ENCODE assay signal across 19 cellular contexts in the genomic region with DNA sequence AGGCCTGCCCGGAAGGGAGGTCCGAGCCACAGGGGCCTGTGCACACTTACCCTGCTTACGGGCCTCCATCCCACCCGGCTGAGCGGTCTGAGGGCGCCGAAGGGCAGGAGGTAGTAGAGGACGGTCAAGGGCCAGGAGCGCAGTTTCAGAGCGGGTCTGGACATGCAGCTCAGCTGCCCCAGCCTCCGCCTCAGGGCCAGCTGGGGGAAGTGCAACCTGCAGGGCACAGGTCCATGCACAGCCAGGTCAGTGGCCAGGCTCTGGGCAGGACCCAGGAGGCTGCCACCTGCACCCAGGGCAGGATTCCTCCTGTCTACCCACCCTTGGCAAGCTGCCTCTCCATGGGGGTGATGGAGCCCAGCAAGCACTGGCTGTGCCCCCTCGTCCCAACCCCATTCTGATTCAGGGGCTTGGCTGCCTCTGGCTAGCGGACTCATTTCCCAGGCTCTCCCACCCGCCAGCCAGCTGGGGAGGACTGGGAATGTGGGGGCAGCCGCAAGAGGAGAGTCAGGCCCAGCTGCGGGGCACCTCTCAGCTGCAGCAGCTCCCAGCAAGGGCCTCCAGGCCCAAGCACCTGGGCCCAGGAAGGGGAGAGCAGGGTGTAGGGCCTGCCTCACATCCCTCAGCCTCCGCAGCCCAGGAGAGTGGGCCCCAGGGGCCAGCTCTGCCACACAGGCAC. TPM values are rescaled to one million over a fixed set of nuclear protein-coding genes. Genes with fewer than 3 reads are reported as not detected.
DNase-seq lines count a peak whose midpoint lies in the region; ATAC-seq, FAIRE-seq and TF ChIP-seq lines count a peak whose summit lies in the region.
"Had no signal": no experiment of that assay in that cellular context is flagged by ENCODE, and none has a peak within 500 bp of the region (broad histone marks: within the 10 kb centered on the region; RNA-seq: fewer than 3 reads in every experiment).

No MANE protein-coding gene starts in this region.

- H3K4me3 Mint-ChIP-seq in activated naive CD4-positive, alpha-beta T cell treated with anti-CD3 and anti-CD28 coated beads for 36 hours, result no peak overlapping the region
- no peak overlapping the region for H3K4me3 Mint-ChIP-seq in activated naive CD4-positive, alpha-beta T cell treated with anti-CD3 and anti-CD28 coated beads, Interleukin-2, amount 10 ng/mL, durations not matched to agents 7 days and 5 days
- H3K4me3 Mint-ChIP-seq: CD14-positive monocyte had no signal

- peaks cover 33% of the 10 kb centered on the region for H3K4me1 Mint-ChIP-seq in activated naive CD4-positive, alpha-beta T cell treated with anti-CD3 and anti-CD28 coated beads for 36 hours (ENCODE audit: low read depth)
- H3K4me1 Mint-ChIP-seq in activated naive CD4-positive, alpha-beta T cell treated with anti-CD3 and anti-CD28 coated beads, Interleukin-2, amount 10 ng/mL, durations not matched to agents 7 days and 5 days, result peaks cover 14% of the 10 kb centered on the region

- TF ChIP-seq POLR2A in GM12878 (IDR thresholded peaks at IDR 0.05; ENCODE audit: low read depth, low read length) (peak; percentile 64), HepG2 (IDR thresholded peaks at IDR 0.05; ENCODE audit: insufficient read depth in 1 of 2, low read depth in 2 of 2, low read length in 2 of 2) (0 out of 4 replicates have a peak, but pooled peaks of 1 of the 2 experiments have one; percentile 24)

- FAIRE-seq in GM12878 (lab: Jason Lieb, UNC) (no peak), HepG2 (lab: Jason Lieb, UNC) (no peak)
- FAIRE-seq: H54 had no signal

- no peaks in the 10 kb centered on the region for H3K9me3 ChIP-seq in GM12878 (replicated peaks; ENCODE audit: control insufficient read depth, insufficient read depth, low read length)
- no peaks in the 10 kb centered on the region for H3K9me3 ChIP-seq in HepG2 (ENCODE audit: low read length)
- no peaks in the 10 kb centered on the region for H3K9me3 ChIP-seq in psoas muscle
- H3K9me3 ChIP-seq: breast epithelium, testis had no signal

- H3K36me3 ChIP-seq in GM12878 (ENCODE audit: control insufficient read depth in 2 of 2, insufficient read depth in 2 of 2, low read length in 1 of 2), result peaks cover 25 to 77% of the 10 kb centered on the region in 2 experiments
- peaks cover 19 to 36% of the 10 kb centered on the region in 2 experiments for H3K36me3 ChIP-seq in HepG2 (replicated peaks in 1 of 2; ENCODE audit: control insufficient read depth in 1 of 2, insufficient read depth in 2 of 2, low read length in 2 of 2)
- peaks cover 0 to 30% of the 10 kb centered on the region in 2 donors for H3K36me3 ChIP-seq in psoas muscle (ENCODE audit: insufficient read depth in 1 of 2, low read depth in 1 of 2)
- H3K36me3 ChIP-seq: breast epithelium had no signal

- WGBS in GM12878 (ENCODE audit: insufficient coverage, insufficient replicate concordance, low lambda C conversion rate, missing lambda C conversion rate), result 94% methylated on average over 17 of the region's 17 CpGs
- 99% methylated on average over 12 of the region's 17 CpGs for WGBS in HepG2 (ENCODE audit: low lambda C conversion rate)
- 94 to 95% (median 95%) methylated on average over 17 of the region's 17 CpGs for WGBS in psoas muscle, 3 donors

- CTCF ChIA-PET in activated naive CD4-positive, alpha-beta T cell treated with anti-CD3 and anti-CD28 coated beads for 36 hours (lab: Charles Lee), result interaction anchor here (0.7 to 1.4 kb wide), 3 partner anchors 63 to 108 kb away, joined by 3 to 5 read pairs (median 4); no protein-coding TSS in a partner anchor
- CTCF ChIA-PET in activated naive CD4-positive, alpha-beta T cell treated with anti-CD3 and anti-CD28 coated beads, Interleukin-2, amount 10 ng/mL, durations not matched to agents 7 days and 5 days (lab: Charles Lee), result interaction anchor here (3.3 kb wide), 1 partner anchor 9 kb away, joined by 13 read pairs; no protein-coding TSS in a partner anchor
- CTCF ChIA-PET in GM12878 (lab: Yijun Ruan, JAX), result interaction anchor here (1.1 to 1.6 kb wide), 2 partner anchors 67 to 172 kb away, joined by 3 to 4 read pairs; no protein-coding TSS in a partner anchor
- CTCF ChIA-PET in HepG2 (lab: Yijun Ruan, JAX; ENCODE audit: low intra/inter-chr PET ratio, low total read pairs), result no interaction called here

- H3K36me3 Mint-ChIP-seq in activated naive CD4-positive, alpha-beta T cell treated with anti-CD3 and anti-CD28 coated beads for 36 hours (ENCODE audit: low read depth), result peaks cover 12% of the 10 kb centered on the region
- H3K36me3 Mint-ChIP-seq in activated naive CD4-positive, alpha-beta T cell treated with anti-CD3 and anti-CD28 coated beads, Interleukin-2, amount 10 ng/mL, durations not matched to agents 7 days and 5 days, result peaks cover 17% of the 10 kb centered on the region

- H3K27me3 ChIP-seq in GM12878 (replicated peaks in 1 of 2; ENCODE audit: control insufficient read depth in 2 of 2, insufficient read depth in 2 of 2, low read length in 1 of 2) (no peaks in the 10 kb centered on the region), HepG2 (ENCODE audit: control insufficient read depth in 1 of 2, insufficient read depth in 2 of 2, low read length in 2 of 2) (no peaks in the 10 kb centered on the region), psoas muscle (ENCODE audit: insufficient read depth in 3 of 3, low read length in 2 of 3) (no peaks in the 10 kb centered on the region)
- H3K27me3 ChIP-seq: breast epithelium, testis had no signal

- DNase-seq in activated naive CD4-positive, alpha-beta T cell treated with anti-CD3 and anti-CD28 coated beads for 36 hours, result no peak
- no peak for DNase-seq in activated naive CD4-positive, alpha-beta T cell treated with anti-CD3 and anti-CD28 coated beads, Interleukin-2, amount 10 ng/mL, durations not matched to agents 7 days and 5 days
- DNase-seq in GM12878 (ENCODE audit: low read depth, low spot score) (no peak), HepG2 (ENCODE audit: low spot score) (no peak), iPS-NIHi11 (ENCODE audit: low spot score) (no peak), psoas muscle (no peak)
- DNase-seq: foreskin fibroblast, GDM1, NCI-H1105 treated with DMSO at 0.1 percent for 48 hours, NCI-H526, testis had no signal

- SMC1A ChIA-PET in GM12878 (lab: Charles Lee; ENCODE audit: uncharacterized antibody, unreplicated experiment), result interaction anchor here (1.5 kb wide), 1 partner anchor 85 kb away, joined by 5 read pairs; no protein-coding TSS in a partner anchor

- in situ Hi-C loops in GM12878 (cut with MboI) (no loop called here), HepG2 (cut with HindIII; ENCODE audit: extremely low pct_ligation_motif_present, low pct_unique_long_range_greater_than_20kb) (no loop called here)

- H3K9me3 Mint-ChIP-seq in activated naive CD4-positive, alpha-beta T cell treated with anti-CD3 and anti-CD28 coated beads for 36 hours, result no peaks in the 10 kb centered on the region
- H3K9me3 Mint-ChIP-seq in activated naive CD4-positive, alpha-beta T cell treated with anti-CD3 and anti-CD28 coated beads, Interleukin-2, amount 10 ng/mL, durations not matched to agents 7 days and 5 days, result no peaks in the 10 kb centered on the region
- H3K9me3 Mint-ChIP-seq: CD14-positive monocyte had no signal

- H3K79me2 ChIP-seq in GM12878 (ENCODE audit: control insufficient read depth, insufficient read depth, low read length), result peaks cover 36% of the 10 kb centered on the region
- peaks cover 41% of the 10 kb centered on the region for H3K79me2 ChIP-seq in HepG2 (ENCODE audit: insufficient read depth, low read length)

- intact Hi-C loops in activated naive CD4-positive, alpha-beta T cell treated with anti-CD3 and anti-CD28 coated beads for 36 hours (cut with micrococcal nuclease), result no loop called here
- intact Hi-C loops in GM12878 (cut with micrococcal nuclease; ENCODE audit: unreplicated experiment) (no loop called here), HepG2 (cut with micrococcal nuclease; ENCODE audit: unreplicated experiment) (no loop called here), psoas muscle (cut with DNase I) (no loop called here)

- H3K9ac ChIP-seq in GM12878 (ENCODE audit: control insufficient read depth, insufficient read depth, low read length) (no peak overlapping the region), HepG2 (ENCODE audit: insufficient read depth, low read depth, low read length) (no peak overlapping the region)
- H3K9ac ChIP-seq: parathyroid adenoma had no signal

- no peaks in the 10 kb centered on the region; the same call in 1 of the 2 replicates for H3K4me1 ChIP-seq in GM12878 (ENCODE audit: control insufficient read depth, insufficient read depth, low read length)
- H3K4me1 ChIP-seq in HepG2 (ENCODE audit: insufficient read depth, low read length), result peaks cover 31% of the 10 kb centered on the region
- peaks cover 33% of the 10 kb centered on the region for H3K4me1 ChIP-seq in psoas muscle

- no peak overlapping the region for H2AFZ ChIP-seq in GM12878 (ENCODE audit: control insufficient read depth, low read depth, low read length)
- H2AFZ ChIP-seq in HepG2 (ENCODE audit: low read length), result no peak overlapping the region
- H2AFZ ChIP-seq: parathyroid adenoma had no signal

- H3K4me3 ChIP-seq in GM12878 (no peak overlapping the region), HepG2 (replicated peaks in 1 of 3; ENCODE audit: insufficient read depth in 1 of 3, low read depth in 2 of 3, low read length in 3 of 3) (no peak overlapping the region), psoas muscle (no peak overlapping the region)
- H3K4me3 ChIP-seq: testis had no signal

- RAD21 ChIA-PET in GM12878 (lab: Charles Lee; ENCODE audit: unreplicated experiment), result no interaction called here

- BruUV-seq in GM12878 (replicated peaks; lab: Mats Ljungman, UMichigan), result no TSS peak
- BruUV-seq in HepG2 (replicated peaks; lab: Mats Ljungman, UMichigan), result no TSS peak

- TF ChIP-seq CTCF in GM12878 (IDR thresholded peaks at IDR 0.05 in 2 of 3, conservative IDR thresholded peaks at IDR 0.05 in 1 of 3; ENCODE audit: control insufficient read depth in 2 of 3, extremely low read depth in 1 of 3, insufficient read depth in 1 of 3, low read depth in 3 of 3, low read length in 3 of 3), result no peak
- TF ChIP-seq CTCF in HepG2 (CRISPR knock-in tag; IDR thresholded peaks at IDR 0.05), result no peak
- TF ChIP-seq CTCF in psoas muscle (IDR thresholded peaks at IDR 0.05), result no peak

- ATAC-seq in GM12878, result no peak
- ATAC-seq in HepG2, result no peak
- ATAC-seq in psoas muscle, result no peak
- ATAC-seq in GM18519 (IDR thresholded peaks at IDR 0.05; ENCODE audit: low FRiP score, unreplicated experiment), result no peak
- ATAC-seq: sciatic nerve had no signal

- no peak overlapping the region for H3K27ac ChIP-seq in GM12878 (ENCODE audit: control insufficient read depth, insufficient read depth)
- no peak overlapping the region for H3K27ac ChIP-seq in HepG2 (ENCODE audit: extremely low read length, insufficient read depth, low read length)
- H3K27ac ChIP-seq in temporal lobe (ENCODE audit: low read depth, low read length), result peak overlapping the region; percentile 92
- no peak overlapping the region for H3K27ac ChIP-seq in psoas muscle
- H3K27ac ChIP-seq: epithelial cell of prostate, parathyroid adenoma had no signal

- H3K27ac Mint-ChIP-seq in activated naive CD4-positive, alpha-beta T cell treated with anti-CD3 and anti-CD28 coated beads for 36 hours, result peak overlapping the region; percentile 69
- no peak overlapping the region for H3K27ac Mint-ChIP-seq in activated naive CD4-positive, alpha-beta T cell treated with anti-CD3 and anti-CD28 coated beads, Interleukin-2, amount 10 ng/mL, durations not matched to agents 7 days and 5 days

- POLR2A ChIA-PET in GM12878 (lab: Charles Lee), result interaction anchor here (1.0 kb wide), 1 partner anchor 11 kb away, joined by 3 read pairs; no protein-coding TSS in a partner anchor
- POLR2A ChIA-PET in HepG2 (lab: Yijun Ruan, JAX), result no interaction called here

- TF ChIP-seq RAD21 in GM12878 (IDR thresholded peaks at IDR 0.05; ENCODE audit: insufficient read depth, low read depth, low read length) (no peak), HepG2 (CRISPR knock-in tag; IDR thresholded peaks at IDR 0.05) (no peak)

- H3K27me3 Mint-ChIP-seq in activated naive CD4-positive, alpha-beta T cell treated with anti-CD3 and anti-CD28 coated beads for 36 hours (ENCODE audit: low read depth), result no peaks in the 10 kb centered on the region
- no peaks in the 10 kb centered on the region for H3K27me3 Mint-ChIP-seq in activated naive CD4-positive, alpha-beta T cell treated with anti-CD3 and anti-CD28 coated beads, Interleukin-2, amount 10 ng/mL, durations not matched to agents 7 days and 5 days

- H3K4me2 ChIP-seq in GM12878 (ENCODE audit: control insufficient read depth, insufficient read depth) (no peak overlapping the region), HepG2 (ENCODE audit: low read depth, low read length) (no peak overlapping the region)

- H4K20me1 ChIP-seq in GM12878 (ENCODE audit: control insufficient read depth, insufficient read depth) (peaks cover 9% of the 10 kb centered on the region; the same call in 1 of the 2 replicates), HepG2 (ENCODE audit: insufficient read depth, low read length) (peaks cover 23% of the 10 kb centered on the region)

- TF ChIP-seq EP300 in GM12878 (IDR thresholded peaks at IDR 0.05; ENCODE audit: borderline replicate concordance in 1 of 2, control insufficient read depth in 1 of 2, low read depth in 2 of 2, low read length in 2 of 2), result no peak
- TF ChIP-seq EP300 in HepG2 (IDR thresholded peaks at IDR 0.05; ENCODE audit: low read depth in 2 of 2, low read length in 2 of 2), result no peak
- TF ChIP-seq EP300 in HepG2 (CRISPR knock-in tag; IDR thresholded peaks at IDR 0.05; ENCODE audit: borderline replicate concordance), result no peak

RNA-seq across cellular contexts. Expression of a gene that starts 38.2 kb away (rescaled TPM):
- total RNA-seq in activated naive CD4-positive, alpha-beta T cell treated with anti-CD3 and anti-CD28 coated beads for 36 hours, result 10 to 100 TPM; 45.6 to 45.7 TPM
- total RNA-seq in GM12878 (2013; cell fraction: nucleolus; rRNA removed), result 75.1 and 77.2 TPM in 2 replicates
- total RNA-seq in GM12878 (2014; rRNA removed) (41.3 and 44.7 TPM in 2 replicates), GM12878 (2014; rRNA removed; fragmentation: Illumina TruSeq; extraction: Trizol) (24.2 and 25.8 TPM in 2 replicates), GM12878 (2021) (62.7 and 63.4 TPM in 2 replicates), HepG2 (2016; rRNA removed; fragmentation: Illumina TruSeq; extraction: Trizol) (30.0 and 47.7 TPM in 2 replicates), temporal lobe (22.6 TPM), psoas muscle (10 to 100 TPM; 11.1 to 24.2 (median 17.2) TPM)
- polyA plus RNA-seq in GM12878 (2011; ENCODE audit: low read depth), result 18.1 TPM
- polyA plus RNA-seq in GM12878 (2011; rRNA removed) (22.5 and 46.8 TPM in 2 replicates), GM12878 (2014; fragmentation: Illumina TruSeq; extraction: Trizol) (24.5 and 36.9 TPM in 2 replicates), GM12878 (2014; fragmentation: Nextera tagmentation; extraction: Ambion mirVana) (10 to 100 TPM; 31.1 to 44.9 TPM), GM12878 (2014; rRNA removed) (49.1 and 51.4 TPM in 2 replicates), GM12878 (2016; fragmentation: Nextera tagmentation; extraction: Ambion mirVana) (10 to 100 TPM; 48.3 to 54.9 TPM), HepG2 (2011; rRNA removed) (30.1 and 38.6 TPM in 2 replicates), psoas muscle (10 to 100 TPM; 10.2 to 18.7 (median 15.2) TPM)
- 66.2 and 74.7 TPM in 2 replicates for polyA plus RNA-seq in GM12878 (2011; cell fraction: cytosol; rRNA removed)
- polyA plus RNA-seq in GM12878 (2011; cell fraction: nucleus; rRNA removed), result 157 and 166 TPM in 2 replicates
- 34.4 and 39.1 TPM in 2 replicates for polyA plus RNA-seq in GM12878 (2012)
- polyA minus RNA-seq in GM12878 (2011; rRNA and poly(A)+ RNA removed), result 28.3 and 51.8 TPM in 2 replicates
- 19.8 and 21.5 TPM in 2 replicates for polyA minus RNA-seq in GM12878 (2011; cell fraction: cytosol; rRNA and poly(A)+ RNA removed)
- 24.8 and 28.7 TPM in 2 replicates for polyA minus RNA-seq in GM12878 (2011; cell fraction: nucleus; rRNA and poly(A)+ RNA removed)
- total RNA-seq in HepG2 (2016; cell fraction: cytosol; rRNA removed; fragmentation: Illumina TruSeq; extraction: Trizol; ENCODE audit: low read depth), result 8.9 and 9.7 TPM in 2 replicates
- total RNA-seq in HepG2 (2016; cell fraction: insoluble cytoplasmic fraction; rRNA removed; fragmentation: Illumina TruSeq; extraction: Trizol), result 26.3 and 48.8 TPM in 2 replicates
- total RNA-seq in HepG2 (2016; cell fraction: membrane; rRNA removed; fragmentation: Illumina TruSeq; extraction: Trizol), result 21.3 and 21.7 TPM in 2 replicates
- 39.3 and 43.4 TPM in 2 replicates for total RNA-seq in HepG2 (2016; cell fraction: nucleus; rRNA removed; fragmentation: Illumina TruSeq; extraction: Trizol)
- polyA plus RNA-seq in HepG2 (2011; cell fraction: cytosol; rRNA removed), result 27.5 and 28.8 TPM in 2 replicates
- 96.1 and 99.7 TPM in 2 replicates for polyA plus RNA-seq in HepG2 (2011; cell fraction: nucleus; rRNA removed)
- 21.9 and 29.8 TPM in 2 replicates for polyA plus RNA-seq in HepG2 (2012)
- 7.1 and 8.1 TPM in 2 replicates for polyA plus RNA-seq in HepG2 (2016; cell fraction: cytosol; fragmentation: Illumina TruSeq; extraction: Trizol; ENCODE audit: low read depth)
- 25.8 and 29.7 TPM in 2 replicates for polyA plus RNA-seq in HepG2 (2016; cell fraction: insoluble cytoplasmic fraction; fragmentation: Illumina TruSeq; extraction: Trizol; ENCODE audit: low read depth)
- polyA plus RNA-seq in HepG2 (2016; cell fraction: membrane; fragmentation: Illumina TruSeq; extraction: Trizol; ENCODE audit: low read depth), result 14.7 and 16.1 TPM in 2 replicates
- polyA plus RNA-seq in HepG2 (2016; cell fraction: nucleus; fragmentation: Illumina TruSeq; extraction: Trizol; ENCODE audit: insufficient read depth, low read depth), result 78.0 and 82.4 TPM in 2 replicates
- 24.4 and 42.4 TPM in 2 replicates for polyA minus RNA-seq in HepG2 (2011; rRNA and poly(A)+ RNA removed; ENCODE audit: low replicate concordance)
- polyA minus RNA-seq in HepG2 (2011; cell fraction: cytosol; rRNA and poly(A)+ RNA removed), result 13.1 and 16.7 TPM in 2 replicates
- polyA minus RNA-seq in HepG2 (2011; cell fraction: nucleus; rRNA and poly(A)+ RNA removed), result 18.4 and 22.0 TPM in 2 replicates
